ENCODE assay signal across 8 cellular contexts in the genomic region with DNA sequence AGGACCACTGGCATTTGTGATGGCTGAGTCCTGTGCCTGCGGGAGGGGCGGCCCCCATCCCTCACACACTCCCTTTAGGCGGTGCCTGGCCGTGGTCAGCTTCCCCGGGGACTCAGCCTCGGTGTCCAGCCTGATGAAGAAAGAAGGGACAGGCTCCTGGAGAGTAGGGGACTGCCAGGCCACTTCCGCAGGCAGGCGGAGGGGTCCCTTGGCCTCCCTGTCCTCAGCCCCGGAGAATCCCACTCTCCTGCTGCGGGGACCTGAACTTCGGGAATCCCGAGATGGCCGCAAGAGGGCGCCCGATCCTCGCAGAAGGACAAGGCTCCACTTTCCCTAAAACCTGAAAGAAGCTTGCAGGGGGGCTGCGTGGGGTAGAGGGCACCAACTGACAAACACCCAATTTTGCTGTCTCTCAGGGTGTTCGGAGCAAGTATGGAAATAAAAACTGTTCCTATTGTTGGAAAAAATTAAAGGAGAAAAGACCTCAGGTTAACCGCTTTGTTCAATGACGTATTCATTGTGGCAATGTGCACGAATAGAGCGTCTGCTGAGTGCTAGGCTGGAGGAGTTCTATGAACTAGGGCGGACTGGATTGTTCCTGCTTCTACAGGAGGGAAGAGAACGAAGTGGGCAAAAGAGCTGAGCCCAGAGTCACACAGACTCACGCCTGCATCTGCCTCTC.
A peak's percentile ranks its signal among the peaks of the same experiment; 100 is the strongest.
DNase-seq lines count a peak whose midpoint lies in the region; ATAC-seq and TF ChIP-seq lines count a peak whose summit lies in the region.

No MANE protein-coding gene starts in this region.

- H3K9me3 ChIP-seq in DND-41 (ENCODE audit: insufficient read depth, low read length, severe bottlenecking) (no peaks in the 10 kb centered on the region), liver (ENCODE audit: control insufficient read depth in 4 of 4, low read length in 3 of 4) (no peaks in the 10 kb centered on the region)

- H3K27ac ChIP-seq in DND-41 (ENCODE audit: low read length) (no peak overlapping the region), liver (ENCODE audit: low read depth in 1 of 2, low read length in 2 of 2) (no peak overlapping the region)

- no peaks in the 10 kb centered on the region for H3K79me2 ChIP-seq in DND-41 (ENCODE audit: insufficient read depth, low read length)

- H2AFZ ChIP-seq in DND-41 (ENCODE audit: low read depth, low read length), result no peak overlapping the region

- WGBS in liver, result 24% methylated on average over 25 of the region's 25 CpGs

- ATAC-seq in DND-41 (ENCODE audit: insufficient read depth, low read depth) (0 out of 3 replicates have a peak, but pooled peaks have one; percentile 37), HG02623 (IDR thresholded peaks at IDR 0.05; ENCODE audit: unreplicated experiment) (no peak), GM18502 (IDR thresholded peaks at IDR 0.05; ENCODE audit: poor library complexity, unreplicated experiment) (no peak)

- DNase-seq in DND-41, result peak; percentile 56
- peak; percentile 36 for DNase-seq in KBM-7
- DNase-seq in UCSD-AML1 (lab: John Stamatoyannopoulos, UW; ENCODE audit: unreplicated experiment), result peak; percentile 51
- DNase-seq in cerebellum (ENCODE audit: low spot score), result peak; percentile 58
- peak; percentile 8 for DNase-seq in stimulated activated CD8-positive, alpha-beta memory T cell treated with anti-CD3 and anti-CD28 coated beads, Interleukin-15, amount 100 ng/mL, for 1 hour (ENCODE audit: low read depth)

- H3K4me1 ChIP-seq in DND-41 (ENCODE audit: insufficient read depth, low read length) (no peaks in the 10 kb centered on the region), liver (ENCODE audit: control insufficient read depth in 4 of 4, insufficient read depth in 4 of 4, low read length in 3 of 4) (peaks cover 2 to 13% (median 5%) of the 10 kb centered on the region in 4 donors)

- peak; percentile 64 to 77 for TF ChIP-seq RAD21 in liver (IDR thresholded peaks at IDR 0.05)

- H4K20me1 ChIP-seq in DND-41 (ENCODE audit: insufficient read depth, low read length), result peaks cover 3% of the 10 kb centered on the region

- H3K4me3 ChIP-seq in DND-41 (ENCODE audit: low read depth in 1 of 2, low read length in 2 of 2) (no peak overlapping the region), liver (ENCODE audit: low read depth in 1 of 3, low read length in 3 of 3) (no peak overlapping the region)

- TF ChIP-seq CTCF in DND-41 (IDR thresholded peaks at IDR 0.05; ENCODE audit: borderline replicate concordance, extremely low read depth, low read length, poor library complexity, severe bottlenecking) (peak; percentile 84), liver (IDR thresholded peaks at IDR 0.05; ENCODE audit: low read depth, low read length, missing input control) (peak; percentile 56)

- in situ Hi-C loops in KBM-7 (cut with MboI; ENCODE audit: low pct_unique_long_range_greater_than_20kb, low sequenced_read_pairs), result loop anchor here (25.0 kb wide), 2 partner anchors 932 to 1893 kb away; no protein-coding TSS in a partner anchor

- no peak overlapping the region for H3K4me2 ChIP-seq in DND-41 (ENCODE audit: insufficient read depth, low read length)

- H3K36me3 ChIP-seq in DND-41 (ENCODE audit: insufficient read depth, low read length), result no peaks in the 10 kb centered on the region
- H3K36me3 ChIP-seq in liver (ENCODE audit: control insufficient read depth in 4 of 4, insufficient read depth in 3 of 4, low read depth in 1 of 4, low read length in 3 of 4), result no peaks in the 10 kb centered on the region

- H3K9ac ChIP-seq in DND-41 (ENCODE audit: low read depth, low read length) (no peak overlapping the region), liver (ENCODE audit: low read depth in 1 of 2, low read length in 2 of 2) (no peak overlapping the region)

- H3K27me3 ChIP-seq in DND-41 (ENCODE audit: insufficient read depth, low read length, poor library complexity) (peaks cover 7% of the 10 kb centered on the region), liver (ENCODE audit: control insufficient read depth in 4 of 4, insufficient read depth in 4 of 4, low read length in 3 of 4) (peaks cover 0 to 11% (median 2%) of the 10 kb centered on the region in 4 donors)

TF ChIP-seq in liver, 16 proteins besides CTCF, POLR2A, EP300 and RAD21:
- TF ChIP-seq FOXA2 (IDR thresholded peaks at IDR 0.05) (no peak), GABPA (IDR thresholded peaks at IDR 0.05 in 1 of 2, conservative IDR thresholded peaks at IDR 0.05 in 1 of 2) (no peak), ZBTB33 (IDR thresholded peaks at IDR 0.05) (no peak), NR2F2 (IDR thresholded peaks at IDR 0.05) (no peak), HNF4G (IDR thresholded peaks at IDR 0.05) (no peak), FOXA1 (IDR thresholded peaks at IDR 0.05) (no peak), RXRA (IDR thresholded peaks at IDR 0.05) (no peak), YY1 (IDR thresholded peaks at IDR 0.05) (no peak), MAX (IDR thresholded peaks at IDR 0.05) (no peak)
- TF ChIP-seq, protein P1, sequence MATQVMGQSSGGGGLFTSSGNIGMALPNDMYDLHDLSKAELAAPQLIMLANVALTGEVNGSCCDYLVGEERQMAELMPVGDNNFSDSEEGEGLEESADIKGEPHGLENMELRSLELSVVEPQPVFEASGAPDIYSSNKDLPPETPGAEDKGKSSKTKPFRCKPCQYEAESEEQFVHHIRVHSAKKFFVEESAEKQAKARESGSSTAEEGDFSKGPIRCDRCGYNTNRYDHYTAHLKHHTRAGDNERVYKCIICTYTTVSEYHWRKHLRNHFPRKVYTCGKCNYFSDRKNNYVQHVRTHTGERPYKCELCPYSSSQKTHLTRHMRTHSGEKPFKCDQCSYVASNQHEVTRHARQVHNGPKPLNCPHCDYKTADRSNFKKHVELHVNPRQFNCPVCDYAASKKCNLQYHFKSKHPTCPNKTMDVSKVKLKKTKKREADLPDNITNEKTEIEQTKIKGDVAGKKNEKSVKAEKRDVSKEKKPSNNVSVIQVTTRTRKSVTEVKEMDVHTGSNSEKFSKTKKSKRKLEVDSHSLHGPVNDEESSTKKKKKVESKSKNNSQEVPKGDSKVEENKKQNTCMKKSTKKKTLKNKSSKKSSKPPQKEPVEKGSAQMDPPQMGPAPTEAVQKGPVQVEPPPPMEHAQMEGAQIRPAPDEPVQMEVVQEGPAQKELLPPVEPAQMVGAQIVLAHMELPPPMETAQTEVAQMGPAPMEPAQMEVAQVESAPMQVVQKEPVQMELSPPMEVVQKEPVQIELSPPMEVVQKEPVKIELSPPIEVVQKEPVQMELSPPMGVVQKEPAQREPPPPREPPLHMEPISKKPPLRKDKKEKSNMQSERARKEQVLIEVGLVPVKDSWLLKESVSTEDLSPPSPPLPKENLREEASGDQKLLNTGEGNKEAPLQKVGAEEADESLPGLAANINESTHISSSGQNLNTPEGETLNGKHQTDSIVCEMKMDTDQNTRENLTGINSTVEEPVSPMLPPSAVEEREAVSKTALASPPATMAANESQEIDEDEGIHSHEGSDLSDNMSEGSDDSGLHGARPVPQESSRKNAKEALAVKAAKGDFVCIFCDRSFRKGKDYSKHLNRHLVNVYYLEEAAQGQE (IDR thresholded peaks at IDR 0.05), result no peak
- TF ChIP-seq, protein P2, sequence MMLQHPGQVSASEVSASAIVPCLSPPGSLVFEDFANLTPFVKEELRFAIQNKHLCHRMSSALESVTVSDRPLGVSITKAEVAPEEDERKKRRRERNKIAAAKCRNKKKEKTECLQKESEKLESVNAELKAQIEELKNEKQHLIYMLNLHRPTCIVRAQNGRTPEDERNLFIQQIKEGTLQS (IDR thresholded peaks at IDR 0.05), result no peak

Comparison
In these comparisons a context has a peak if more than half of its experiments do, and no peak if none do; other contexts are left out.
1. DNase-seq: peak in every context shown above with its lines; median percentile 58 in cerebellum; 56 in DND-41; 51 in UCSD-AML1; 36 in KBM-7; 8 in stimulated activated CD8-positive, alpha-beta memory T cell treated with anti-CD3 and anti-CD28 coated beads, Interleukin-15, amount 100 ng/mL, for 1 hour.